Comparison of ENCODE assay signal across 8 cellular contexts in the genomic region with DNA sequence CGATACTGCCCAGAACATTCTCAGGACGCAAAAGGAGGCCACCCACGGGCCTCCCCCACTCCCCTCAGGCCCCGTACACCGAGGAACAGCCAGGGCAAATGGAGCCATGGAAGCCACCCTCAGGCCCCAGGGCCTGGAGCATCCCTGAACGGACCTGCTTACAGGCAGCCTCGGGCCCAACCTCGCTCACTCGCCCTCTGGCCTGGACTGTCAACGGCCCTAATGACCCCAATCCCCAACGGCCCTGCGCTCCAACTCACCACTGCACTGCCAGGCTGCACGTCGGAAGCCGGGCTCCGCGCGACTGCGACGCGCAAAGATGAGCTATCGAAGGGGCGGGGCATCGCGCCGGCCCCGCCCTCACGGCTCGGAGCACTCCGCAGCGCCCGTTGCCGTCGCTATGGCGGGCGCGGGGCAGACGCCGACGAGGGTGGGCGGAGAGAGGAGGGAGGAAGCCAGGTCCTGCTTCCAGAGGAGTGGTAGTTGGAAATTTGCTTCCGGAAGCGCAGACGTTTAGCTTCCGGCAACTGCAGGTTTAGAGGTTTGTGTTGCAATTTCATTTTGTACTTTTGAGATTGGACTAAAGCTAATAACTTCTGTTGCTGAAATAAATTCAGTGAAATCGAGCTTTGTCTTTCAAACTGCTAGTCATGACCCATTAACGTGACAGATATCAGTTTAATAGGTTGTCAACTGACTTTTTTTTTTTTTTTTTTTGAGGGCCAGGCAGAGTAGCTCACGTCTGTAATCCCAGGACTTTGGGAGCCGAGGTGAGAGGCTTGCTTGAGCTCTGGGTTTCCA. TPM values are rescaled to one million over a fixed set of nuclear protein-coding genes. Genes with fewer than 3 reads are reported as not detected.
DNase-seq lines count a peak whose midpoint lies in the region; TF ChIP-seq lines count a peak whose summit lies in the region.

A gene (minus strand): TSS at position 308 of the 801 bp plus-strand sequence. CDS start 3,923 bp downstream, outside the sequence.

- peak within 1 kb of the TSS; percentile 98 for H3K27ac Mint-ChIP-seq in nephron progenitor cell
- H3K27ac Mint-ChIP-seq in stimulated activated naive CD8-positive, alpha-beta T cell treated with anti-CD3 and anti-CD28 coated beads, Interleukin-15, Interleukin-2, amounts not matched to agents 100 ng/mL and 50 ng/mL, for 24 hours = peak within 1 kb of the TSS; percentile 90

- H3K9me3 ChIP-seq in ES-I3 (ENCODE audit: control insufficient read depth, insufficient read depth, low read length) (no peaks in the 10 kb centered on the region), Loucy (ENCODE audit: insufficient read depth, low read depth, low read length) (no peaks in the 10 kb centered on the region)

- 0 out of 2 replicates have a peak, but pooled peaks cover 6% of the 10 kb centered on the region for H3F3A ChIP-seq in Loucy (ENCODE audit: low read depth)

- peaks cover 5% of the 10 kb centered on the region for H4K20me1 ChIP-seq in Loucy (ENCODE audit: insufficient read depth, low read length, poor library complexity, severe bottlenecking)

- H3K79me2 ChIP-seq in Loucy (ENCODE audit: insufficient read depth, low read length) = peaks cover 23% of the 10 kb centered on the region

- peak; percentile 98 for DNase-seq in H7
- peak; percentile 87 to 93 for DNase-seq in SHP77 (lab: John Stamatoyannopoulos, UW)
- DNase-seq in activated T-helper 9 cell treated with anti-CD3 and anti-CD28 coated beads, Interleukin-2, amount 50 U/mL, for 16 hours (ENCODE audit: low read depth) = peak; percentile 84
- DNase-seq in fibroblast of the aortic adventitia (ENCODE audit: low read depth) = peak; percentile 90
- peak; percentile 93 for DNase-seq in nephron progenitor cell

- peak within 1 kb of the TSS; percentile 96 for H3K4me3 Mint-ChIP-seq in nephron progenitor cell
- H3K4me3 Mint-ChIP-seq in stimulated activated naive CD8-positive, alpha-beta T cell treated with anti-CD3 and anti-CD28 coated beads, Interleukin-15, Interleukin-2, amounts not matched to agents 100 ng/mL and 50 ng/mL, for 24 hours = peak within 1 kb of the TSS; percentile 94

- no peaks in the 10 kb centered on the region for H3K4me1 ChIP-seq in ES-I3 (ENCODE audit: insufficient read depth, low read length)
- H3K4me1 ChIP-seq in Loucy (ENCODE audit: insufficient read depth, low read length, poor library complexity, severe bottlenecking) = peaks cover 29% of the 10 kb centered on the region

- H3K4me2 ChIP-seq in Loucy (ENCODE audit: low read depth, low read length, poor library complexity, severe bottlenecking) = peak within 1 kb of the TSS; percentile 93

- TF ChIP-seq CTCF in Loucy (conservative IDR thresholded peaks at IDR 0.05; ENCODE audit: low read length) (no peak), fibroblast of the aortic adventitia (IDR thresholded peaks at IDR 0.05; ENCODE audit: insufficient read depth, low read length) (no peak), nephron progenitor cell (IDR thresholded peaks at IDR 0.05) (no peak)

- peak within 1 kb of the TSS; percentile 91 for H3K4me3 ChIP-seq in H7 (ENCODE audit: insufficient read depth, low read depth, low read length)
- peak within 1 kb of the TSS; percentile 92 for H3K4me3 ChIP-seq in Loucy (ENCODE audit: low read length, poor library complexity, severe bottlenecking)
- peak within 1 kb of the TSS; percentile 100 for H3K4me3 ChIP-seq in fibroblast of the aortic adventitia (ENCODE audit: low read depth, low read length)

- H3K4me1 Mint-ChIP-seq in nephron progenitor cell = peaks cover 23% of the 10 kb centered on the region
- H3K4me1 Mint-ChIP-seq in stimulated activated naive CD8-positive, alpha-beta T cell treated with anti-CD3 and anti-CD28 coated beads, Interleukin-15, Interleukin-2, amounts not matched to agents 100 ng/mL and 50 ng/mL, for 24 hours (ENCODE audit: low read depth) = peaks cover 41% of the 10 kb centered on the region

- no peaks in the 10 kb centered on the region for H3K9me3 Mint-ChIP-seq in nephron progenitor cell
- H3K9me3 Mint-ChIP-seq in stimulated activated naive CD8-positive, alpha-beta T cell treated with anti-CD3 and anti-CD28 coated beads, Interleukin-15, Interleukin-2, amounts not matched to agents 100 ng/mL and 50 ng/mL, for 24 hours = no peaks in the 10 kb centered on the region

- H3K9me2 ChIP-seq in Loucy (replicated peaks; ENCODE audit: low read depth, low read length) = no peaks in the 10 kb centered on the region

- peak within 1 kb of the TSS; percentile 96 for H3K9ac ChIP-seq in ES-I3 (ENCODE audit: low read depth, low read length)
- H3K9ac ChIP-seq in Loucy (ENCODE audit: low read depth, low read length, poor library complexity, severe bottlenecking) = peak within 1 kb of the TSS; percentile 88

- peaks cover under 1% of the 10 kb centered on the region for H3K36me3 Mint-ChIP-seq in nephron progenitor cell (ENCODE audit: low read depth)
- peaks cover 13% of the 10 kb centered on the region for H3K36me3 Mint-ChIP-seq in stimulated activated naive CD8-positive, alpha-beta T cell treated with anti-CD3 and anti-CD28 coated beads, Interleukin-15, Interleukin-2, amounts not matched to agents 100 ng/mL and 50 ng/mL, for 24 hours (ENCODE audit: low read depth)

- no peaks in the 10 kb centered on the region for H3K27me3 ChIP-seq in H7 (ENCODE audit: control insufficient read depth, insufficient read depth, low read length)
- H3K27me3 ChIP-seq in Loucy (ENCODE audit: insufficient read depth, low read length, poor library complexity, severe bottlenecking) = no peaks in the 10 kb centered on the region

- H3K27me3 Mint-ChIP-seq in nephron progenitor cell (ENCODE audit: low read depth, poor library complexity) = peaks cover 42% of the 10 kb centered on the region
- no peaks in the 10 kb centered on the region for H3K27me3 Mint-ChIP-seq in stimulated activated naive CD8-positive, alpha-beta T cell treated with anti-CD3 and anti-CD28 coated beads, Interleukin-15, Interleukin-2, amounts not matched to agents 100 ng/mL and 50 ng/mL, for 24 hours

- H2AFZ ChIP-seq in Loucy (ENCODE audit: low read length) = peak within 1 kb of the TSS; percentile 83

- H3K36me3 ChIP-seq in ES-I3 (ENCODE audit: insufficient read depth, low read length) = peaks cover 3% of the 10 kb centered on the region; the same call in 1 of the 2 replicates
- H3K36me3 ChIP-seq in H7 (replicated peaks; ENCODE audit: control insufficient read depth, insufficient read depth, low read length) = no peaks in the 10 kb centered on the region
- H3K36me3 ChIP-seq in Loucy (ENCODE audit: insufficient read depth, low read length) = no peaks in the 10 kb centered on the region

RNA-seq across cellular contexts. Expression of the gene that starts here (rescaled TPM):
- total RNA-seq in H7 (2014; rRNA removed; shearing (Covaris generic)) = 64.0 and 87.1 TPM in 2 replicates
- 56.7 and 62.1 TPM in 2 replicates for total RNA-seq in fibroblast of the aortic adventitia (ENCODE audit: low replicate concordance)

Comparison
In these comparisons a context has a peak if more than half of its experiments do, and no peak if none do; other contexts are left out.
1. Peak in every context shown above with its lines: DNase-seq and H3K4me3 ChIP-seq.